In the genomic region with DNA sequence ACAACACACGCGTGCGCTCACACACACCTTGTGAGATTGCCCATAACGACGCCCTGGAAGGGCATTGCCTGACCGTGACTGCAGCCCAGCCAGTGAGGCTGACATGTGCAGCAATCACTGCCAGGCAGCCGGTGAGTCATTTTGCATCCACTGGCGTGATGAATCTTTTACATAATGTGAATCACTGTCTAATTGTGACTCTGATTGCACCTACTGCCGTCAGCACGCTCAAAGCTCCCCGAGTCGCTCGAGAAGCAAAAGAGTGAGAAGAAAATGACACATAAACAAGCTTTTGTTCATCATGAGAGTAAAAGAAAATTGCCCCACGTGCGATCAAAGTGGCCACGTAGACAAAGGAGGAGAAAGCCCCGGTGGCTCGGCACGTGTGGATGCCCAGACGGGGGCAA, we compare ENCODE assay signal across 1 cellular context.
A peak's percentile ranks its signal among the peaks of the same experiment; 100 is the strongest.
TF ChIP-seq lines count a peak whose summit lies in the region.

No MANE protein-coding gene starts in this region.

TF ChIP-seq in HEK293, 187 proteins besides CTCF, POLR2A, EP300 and RAD21 (continued from another document):
- TF ChIP-seq, protein P1, sequence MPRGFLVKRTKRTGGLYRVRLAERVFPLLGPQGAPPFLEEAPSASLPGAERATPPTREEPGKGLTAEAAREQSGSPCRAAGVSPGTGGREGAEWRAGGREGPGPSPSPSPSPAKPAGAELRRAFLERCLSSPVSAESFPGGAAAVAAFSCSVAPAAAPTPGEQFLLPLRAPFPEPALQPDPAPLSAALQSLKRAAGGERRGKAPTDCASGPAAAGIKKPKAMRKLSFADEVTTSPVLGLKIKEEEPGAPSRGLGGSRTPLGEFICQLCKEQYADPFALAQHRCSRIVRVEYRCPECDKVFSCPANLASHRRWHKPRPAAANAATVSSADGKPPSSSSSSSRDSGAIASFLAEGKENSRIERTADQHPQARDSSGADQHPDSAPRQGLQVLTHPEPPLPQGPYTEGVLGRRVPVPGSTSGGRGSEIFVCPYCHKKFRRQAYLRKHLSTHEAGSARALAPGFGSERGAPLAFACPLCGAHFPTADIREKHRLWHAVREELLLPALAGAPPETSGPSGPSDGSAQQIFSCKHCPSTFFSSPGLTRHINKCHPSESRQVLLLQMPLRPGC (tag by site-specific recombination; IDR thresholded peaks at IDR 0.05), result peak; percentile 76
- TF ChIP-seq ZNF169 (tag by site-specific recombination; IDR thresholded peaks at IDR 0.05), result no peak
- TF ChIP-seq ZNF223 (tag by site-specific recombination; IDR thresholded peaks at IDR 0.05), result no peak
- no peak for TF ChIP-seq ZNF837 (tag by site-specific recombination; IDR thresholded peaks at IDR 0.05)
- no peak for TF ChIP-seq ZNF132 (tag by site-specific recombination; IDR thresholded peaks at IDR 0.05; ENCODE audit: borderline replicate concordance)
- no peak for TF ChIP-seq ZNF530 (tag by site-specific recombination; IDR thresholded peaks at IDR 0.05; ENCODE audit: low read depth)
- TF ChIP-seq, protein P2, sequence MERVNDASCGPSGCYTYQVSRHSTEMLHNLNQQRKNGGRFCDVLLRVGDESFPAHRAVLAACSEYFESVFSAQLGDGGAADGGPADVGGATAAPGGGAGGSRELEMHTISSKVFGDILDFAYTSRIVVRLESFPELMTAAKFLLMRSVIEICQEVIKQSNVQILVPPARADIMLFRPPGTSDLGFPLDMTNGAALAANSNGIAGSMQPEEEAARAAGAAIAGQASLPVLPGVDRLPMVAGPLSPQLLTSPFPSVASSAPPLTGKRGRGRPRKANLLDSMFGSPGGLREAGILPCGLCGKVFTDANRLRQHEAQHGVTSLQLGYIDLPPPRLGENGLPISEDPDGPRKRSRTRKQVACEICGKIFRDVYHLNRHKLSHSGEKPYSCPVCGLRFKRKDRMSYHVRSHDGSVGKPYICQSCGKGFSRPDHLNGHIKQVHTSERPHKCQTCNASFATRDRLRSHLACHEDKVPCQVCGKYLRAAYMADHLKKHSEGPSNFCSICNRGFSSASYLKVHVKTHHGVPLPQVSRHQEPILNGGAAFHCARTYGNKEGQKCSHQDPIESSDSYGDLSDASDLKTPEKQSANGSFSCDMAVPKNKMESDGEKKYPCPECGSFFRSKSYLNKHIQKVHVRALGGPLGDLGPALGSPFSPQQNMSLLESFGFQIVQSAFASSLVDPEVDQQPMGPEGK (tag by site-specific recombination; IDR thresholded peaks at IDR 0.05), result 0 out of 2 replicates have a peak, but pooled peaks have one; percentile 16
- peak; percentile 100 for TF ChIP-seq GFI1B (tag by site-specific recombination; IDR thresholded peaks at IDR 0.05)
- TF ChIP-seq, protein P3, sequence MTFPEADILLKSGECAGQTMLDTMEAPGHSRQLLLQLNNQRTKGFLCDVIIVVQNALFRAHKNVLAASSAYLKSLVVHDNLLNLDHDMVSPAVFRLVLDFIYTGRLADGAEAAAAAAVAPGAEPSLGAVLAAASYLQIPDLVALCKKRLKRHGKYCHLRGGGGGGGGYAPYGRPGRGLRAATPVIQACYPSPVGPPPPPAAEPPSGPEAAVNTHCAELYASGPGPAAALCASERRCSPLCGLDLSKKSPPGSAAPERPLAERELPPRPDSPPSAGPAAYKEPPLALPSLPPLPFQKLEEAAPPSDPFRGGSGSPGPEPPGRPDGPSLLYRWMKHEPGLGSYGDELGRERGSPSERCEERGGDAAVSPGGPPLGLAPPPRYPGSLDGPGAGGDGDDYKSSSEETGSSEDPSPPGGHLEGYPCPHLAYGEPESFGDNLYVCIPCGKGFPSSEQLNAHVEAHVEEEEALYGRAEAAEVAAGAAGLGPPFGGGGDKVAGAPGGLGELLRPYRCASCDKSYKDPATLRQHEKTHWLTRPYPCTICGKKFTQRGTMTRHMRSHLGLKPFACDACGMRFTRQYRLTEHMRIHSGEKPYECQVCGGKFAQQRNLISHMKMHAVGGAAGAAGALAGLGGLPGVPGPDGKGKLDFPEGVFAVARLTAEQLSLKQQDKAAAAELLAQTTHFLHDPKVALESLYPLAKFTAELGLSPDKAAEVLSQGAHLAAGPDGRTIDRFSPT (tag by site-specific recombination; IDR thresholded peaks at IDR 0.05), result peak; percentile 84
- TF ChIP-seq, protein P4, sequence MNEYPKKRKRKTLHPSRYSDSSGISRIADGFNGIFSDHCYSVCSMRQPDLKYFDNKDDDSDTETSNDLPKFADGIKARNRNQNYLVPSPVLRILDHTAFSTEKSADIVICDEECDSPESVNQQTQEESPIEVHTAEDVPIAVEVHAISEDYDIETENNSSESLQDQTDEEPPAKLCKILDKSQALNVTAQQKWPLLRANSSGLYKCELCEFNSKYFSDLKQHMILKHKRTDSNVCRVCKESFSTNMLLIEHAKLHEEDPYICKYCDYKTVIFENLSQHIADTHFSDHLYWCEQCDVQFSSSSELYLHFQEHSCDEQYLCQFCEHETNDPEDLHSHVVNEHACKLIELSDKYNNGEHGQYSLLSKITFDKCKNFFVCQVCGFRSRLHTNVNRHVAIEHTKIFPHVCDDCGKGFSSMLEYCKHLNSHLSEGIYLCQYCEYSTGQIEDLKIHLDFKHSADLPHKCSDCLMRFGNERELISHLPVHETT (tag by site-specific recombination; IDR thresholded peaks at IDR 0.05), result peak; percentile 64; the same call in 1 of the 2 replicates
- TF ChIP-seq, protein P5, sequence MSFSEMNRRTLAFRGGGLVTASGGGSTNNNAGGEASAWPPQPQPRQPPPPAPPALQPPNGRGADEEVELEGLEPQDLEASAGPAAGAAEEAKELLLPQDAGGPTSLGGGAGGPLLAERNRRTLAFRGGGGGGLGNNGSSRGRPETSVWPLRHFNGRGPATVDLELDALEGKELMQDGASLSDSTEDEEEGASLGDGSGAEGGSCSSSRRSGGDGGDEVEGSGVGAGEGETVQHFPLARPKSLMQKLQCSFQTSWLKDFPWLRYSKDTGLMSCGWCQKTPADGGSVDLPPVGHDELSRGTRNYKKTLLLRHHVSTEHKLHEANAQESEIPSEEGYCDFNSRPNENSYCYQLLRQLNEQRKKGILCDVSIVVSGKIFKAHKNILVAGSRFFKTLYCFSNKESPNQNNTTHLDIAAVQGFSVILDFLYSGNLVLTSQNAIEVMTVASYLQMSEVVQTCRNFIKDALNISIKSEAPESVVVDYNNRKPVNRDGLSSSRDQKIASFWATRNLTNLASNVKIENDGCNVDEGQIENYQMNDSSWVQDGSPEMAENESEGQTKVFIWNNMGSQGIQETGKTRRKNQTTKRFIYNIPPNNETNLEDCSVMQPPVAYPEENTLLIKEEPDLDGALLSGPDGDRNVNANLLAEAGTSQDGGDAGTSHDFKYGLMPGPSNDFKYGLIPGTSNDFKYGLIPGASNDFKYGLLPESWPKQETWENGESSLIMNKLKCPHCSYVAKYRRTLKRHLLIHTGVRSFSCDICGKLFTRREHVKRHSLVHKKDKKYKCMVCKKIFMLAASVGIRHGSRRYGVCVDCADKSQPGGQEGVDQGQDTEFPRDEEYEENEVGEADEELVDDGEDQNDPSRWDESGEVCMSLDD (tag by site-specific recombination; IDR thresholded peaks at IDR 0.05), result no peak
- no peak for TF ChIP-seq YY2 (tag by site-specific recombination; IDR thresholded peaks at IDR 0.05)
- TF ChIP-seq ZBTB8A (tag by site-specific recombination; IDR thresholded peaks at IDR 0.05), result peak; percentile 53; the same call in 1 of the 2 replicates
- TF ChIP-seq ZNF521 (tag by site-specific recombination; IDR thresholded peaks at IDR 0.05), result no peak
- TF ChIP-seq, protein P6, sequence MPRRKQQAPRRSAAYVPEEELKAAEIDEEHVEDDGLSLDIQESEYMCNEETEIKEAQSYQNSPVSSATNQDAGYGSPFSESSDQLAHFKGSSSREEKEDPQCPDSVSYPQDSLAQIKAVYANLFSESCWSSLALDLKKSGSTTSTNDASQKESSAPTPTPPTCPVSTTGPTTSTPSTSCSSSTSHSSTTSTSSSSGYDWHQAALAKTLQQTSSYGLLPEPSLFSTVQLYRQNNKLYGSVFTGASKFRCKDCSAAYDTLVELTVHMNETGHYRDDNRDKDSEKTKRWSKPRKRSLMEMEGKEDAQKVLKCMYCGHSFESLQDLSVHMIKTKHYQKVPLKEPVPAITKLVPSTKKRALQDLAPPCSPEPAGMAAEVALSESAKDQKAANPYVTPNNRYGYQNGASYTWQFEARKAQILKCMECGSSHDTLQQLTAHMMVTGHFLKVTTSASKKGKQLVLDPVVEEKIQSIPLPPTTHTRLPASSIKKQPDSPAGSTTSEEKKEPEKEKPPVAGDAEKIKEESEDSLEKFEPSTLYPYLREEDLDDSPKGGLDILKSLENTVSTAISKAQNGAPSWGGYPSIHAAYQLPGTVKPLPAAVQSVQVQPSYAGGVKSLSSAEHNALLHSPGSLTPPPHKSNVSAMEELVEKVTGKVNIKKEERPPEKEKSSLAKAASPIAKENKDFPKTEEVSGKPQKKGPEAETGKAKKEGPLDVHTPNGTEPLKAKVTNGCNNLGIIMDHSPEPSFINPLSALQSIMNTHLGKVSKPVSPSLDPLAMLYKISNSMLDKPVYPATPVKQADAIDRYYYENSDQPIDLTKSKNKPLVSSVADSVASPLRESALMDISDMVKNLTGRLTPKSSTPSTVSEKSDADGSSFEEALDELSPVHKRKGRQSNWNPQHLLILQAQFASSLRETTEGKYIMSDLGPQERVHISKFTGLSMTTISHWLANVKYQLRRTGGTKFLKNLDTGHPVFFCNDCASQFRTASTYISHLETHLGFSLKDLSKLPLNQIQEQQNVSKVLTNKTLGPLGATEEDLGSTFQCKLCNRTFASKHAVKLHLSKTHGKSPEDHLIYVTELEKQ (tag by site-specific recombination; IDR thresholded peaks at IDR 0.05; ENCODE audit: borderline replicate concordance), result 0 out of 2 replicates have a peak, but pooled peaks have one; percentile 47
- TF ChIP-seq, protein P7, sequence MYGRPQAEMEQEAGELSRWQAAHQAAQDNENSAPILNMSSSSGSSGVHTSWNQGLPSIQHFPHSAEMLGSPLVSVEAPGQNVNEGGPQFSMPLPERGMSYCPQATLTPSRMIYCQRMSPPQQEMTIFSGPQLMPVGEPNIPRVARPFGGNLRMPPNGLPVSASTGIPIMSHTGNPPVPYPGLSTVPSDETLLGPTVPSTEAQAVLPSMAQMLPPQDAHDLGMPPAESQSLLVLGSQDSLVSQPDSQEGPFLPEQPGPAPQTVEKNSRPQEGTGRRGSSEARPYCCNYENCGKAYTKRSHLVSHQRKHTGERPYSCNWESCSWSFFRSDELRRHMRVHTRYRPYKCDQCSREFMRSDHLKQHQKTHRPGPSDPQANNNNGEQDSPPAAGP (tag by site-specific recombination; IDR thresholded peaks at IDR 0.05), result peak; percentile 88
- TF ChIP-seq TCF7L2 (IDR thresholded peaks at IDR 0.05; ENCODE audit: borderline replicate concordance, low read depth, low read length), result no peak
- TF ChIP-seq ZNF184 (tag by site-specific recombination; IDR thresholded peaks at IDR 0.05), result peak; percentile 87
- TF ChIP-seq EGR2 (tag by site-specific recombination; IDR thresholded peaks at IDR 0.05; ENCODE audit: low read depth), result no peak
- TF ChIP-seq ZNF335 (tag by site-specific recombination; conservative IDR thresholded peaks at IDR 0.05), result 0 out of 2 replicates have a peak, but pooled peaks have one; percentile 5
- TF ChIP-seq ZFP37 (tag by site-specific recombination; IDR thresholded peaks at IDR 0.05), result peak; percentile 61; the same call in 1 of the 2 replicates
- 0 out of 2 replicates have a peak, but pooled peaks have one; percentile 40 for TF ChIP-seq ZNF324 (tag by site-specific recombination; IDR thresholded peaks at IDR 0.05)
- TF ChIP-seq, protein P8, sequence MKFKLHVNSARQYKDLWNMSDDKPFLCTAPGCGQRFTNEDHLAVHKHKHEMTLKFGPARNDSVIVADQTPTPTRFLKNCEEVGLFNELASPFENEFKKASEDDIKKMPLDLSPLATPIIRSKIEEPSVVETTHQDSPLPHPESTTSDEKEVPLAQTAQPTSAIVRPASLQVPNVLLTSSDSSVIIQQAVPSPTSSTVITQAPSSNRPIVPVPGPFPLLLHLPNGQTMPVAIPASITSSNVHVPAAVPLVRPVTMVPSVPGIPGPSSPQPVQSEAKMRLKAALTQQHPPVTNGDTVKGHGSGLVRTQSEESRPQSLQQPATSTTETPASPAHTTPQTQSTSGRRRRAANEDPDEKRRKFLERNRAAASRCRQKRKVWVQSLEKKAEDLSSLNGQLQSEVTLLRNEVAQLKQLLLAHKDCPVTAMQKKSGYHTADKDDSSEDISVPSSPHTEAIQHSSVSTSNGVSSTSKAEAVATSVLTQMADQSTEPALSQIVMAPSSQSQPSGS (tag by site-specific recombination; IDR thresholded peaks at IDR 0.05; ENCODE audit: low read depth), result no peak
- peak; percentile 34; the same call in 1 of the 2 replicates for TF ChIP-seq ZNF24 (tag by site-specific recombination; IDR thresholded peaks at IDR 0.05)
